ENCODE assay signal across 31 cellular contexts in genomic region chr2:21484643-21485042, GRCh38.
"Had no signal": no experiment of that assay in that cellular context is flagged by ENCODE, and none has a peak within 500 bp of the region (broad histone marks: within the 10 kb centered on the region; RNA-seq: fewer than 3 reads in every experiment).

No MANE protein-coding gene starts in this region.

- DNase-seq: activated effector memory CD4-positive, alpha-beta T cell treated with anti-CD3 and anti-CD28 coated beads, Interleukin-2, amount 50 U/mL, for 16 hours; activated effector memory CD4-positive, alpha-beta T cell treated with Interleukin-2 at 50 U/mL for 16 hours; activated naive CD4-positive, alpha-beta T cell; activated naive CD4-positive, alpha-beta T cell treated with anti-CD3 and anti-CD28 coated beads for 36 hours; activated naive CD4-positive, alpha-beta T cell treated with anti-CD3 and anti-CD28 coated beads, Interleukin-2, amount 10 ng/mL, durations not matched to agents 7 days and 5 days; activated naive CD4-positive, alpha-beta T cell treated with anti-CD3 and anti-CD28 coated beads, Interleukin-2, amount 50 U/mL, for 16 hours; activated naive CD4-positive, alpha-beta T cell treated with Interleukin-2 at 50 U/mL for 16 hours; activated naive CD8-positive, alpha-beta T cell treated with anti-CD3 and anti-CD28 coated beads for 36 hours; activated naive CD8-positive, alpha-beta T cell treated with anti-CD3 and anti-CD28 coated beads, Interleukin-2, amount 10 ng/mL, durations not matched to agents 7 days and 5 days; activated naive CD8-positive, alpha-beta T cell treated with anti-CD3 and anti-CD28 coated beads, Interleukin-2, amount 50 U/mL, for 24 hours; activated T-cell treated with anti-CD3 and anti-CD28 coated beads for 4 hours; activated T-cell treated with anti-CD3 and anti-CD28 coated beads, Interleukin-2, amount 50 U/mL, for 1 hour; activated T-cell treated with anti-CD3 and anti-CD28 coated beads, Interleukin-2, amount 50 U/mL, for 24 hours; activated T-cell treated with anti-CD3 and anti-CD28 coated beads, Interleukin-2, amount 50 U/mL, for 4 hours; activated T-cell treated with anti-CD3 and anti-CD28 coated beads, Interleukin-2, amount 50 U/mL, for 48 hours; activated T-cell treated with anti-CD3 and anti-CD28 coated beads, Interleukin-2, amount 50 U/mL, for 72 hours; adrenal gland; amniotic stem cell; amygdala; anterior cingulate cortex; aorta; body of pancreas; brain microvascular endothelial cell; caudate nucleus; central memory CD4-positive, alpha-beta T cell; cerebellar nuclear complex had no signal

- H3K4me3 ChIP-seq: adrenal gland, ascending aorta, body of pancreas, breast epithelium, cardiac muscle cell had no signal

- H3K4me1 ChIP-seq: adrenal gland, ascending aorta, body of pancreas, breast epithelium had no signal

- H3K9me3 ChIP-seq: adrenal gland, body of pancreas had no signal

- H3K27ac ChIP-seq: adrenal gland, ascending aorta, body of pancreas, brain microvascular endothelial cell, breast epithelium, cardiac muscle cell had no signal

- H3K27me3 ChIP-seq: adrenal gland, ascending aorta, body of pancreas, brain microvascular endothelial cell, breast epithelium, cardiac muscle cell had no signal

- ATAC-seq: activated naive CD4-positive, alpha-beta T cell treated with anti-CD3 and anti-CD28 coated beads, Interleukin-2, amount 50 U/mL, for 72 hours; activated naive CD8-positive, alpha-beta T cell treated with anti-CD3 and anti-CD28 coated beads, Interleukin-2, amount 50 U/mL, for 24 hours; activated T-cell treated with anti-CD3 and anti-CD28 coated beads, Interleukin-2, amount 50 U/mL, for 4 hours; activated T-cell treated with anti-CD3 and anti-CD28 coated beads, Interleukin-2, amount 50 U/mL, for 72 hours; activated T-helper 17 cell treated with anti-CD3 and anti-CD28 coated beads, Interleukin-2, amount 50 U/mL, for 72 hours; body of pancreas had no signal

- H3K36me3 ChIP-seq: adrenal gland, ascending aorta, brain microvascular endothelial cell, breast epithelium, cardiac muscle cell had no signal
